ENCODE assay signal across 19 cellular contexts in genomic region chr12:92338671-92339070, GRCh38.
A peak's percentile ranks its signal among the peaks of the same experiment; 100 is the strongest.
DNase-seq lines count a peak whose midpoint lies in the region; ATAC-seq, FAIRE-seq and TF ChIP-seq lines count a peak whose summit lies in the region.
"Had no signal": no experiment of that assay in that cellular context is flagged by ENCODE, and none has a peak within 500 bp of the region (broad histone marks: within the 10 kb centered on the region; RNA-seq: fewer than 3 reads in every experiment).

No MANE protein-coding gene starts in this region.

- H2AK5ac ChIP-seq in H1 (ENCODE audit: low read depth, low read length) = no peak overlapping the region

- 95% methylated on average over 1 of the region's 1 CpG; no CpG with 5 or more reads in 1 of the 2 experiments for WGBS in H1 (ENCODE audit: extremely low coverage in 1 of 2, insufficient coverage in 1 of 2, insufficient read length in 1 of 2, insufficient replicate concordance in 2 of 2, low coverage in 1 of 2, low lambda C conversion rate in 2 of 2, missing lambda C conversion rate in 1 of 2), 2 experiments

- H4K20me1 ChIP-seq in H1 (replicated peaks in 1 of 2; ENCODE audit: control insufficient read depth in 1 of 2, insufficient read depth in 2 of 2, low read length in 2 of 2) = no peaks in the 10 kb centered on the region

- H3K27ac ChIP-seq in left ventricle myocardium inferior (replicated peaks) = peak overlapping the region; percentile 7
- H3K27ac ChIP-seq in H1 (ENCODE audit: low read depth, low read length) = no peak overlapping the region
- H3K27ac ChIP-seq: 22Rv1 had no signal

- H4K91ac ChIP-seq in H1 (replicated peaks; ENCODE audit: insufficient read length, low read length) = no peak overlapping the region

- H3K9me3 Mint-ChIP-seq in WTC11 = peaks cover 15% of the 10 kb centered on the region
- H3K9me3 Mint-ChIP-seq: HFFc6, IgD-negative memory B cell had no signal

- H3K27me3 ChIP-seq in left ventricle myocardium inferior (ENCODE audit: low read depth) (no peaks in the 10 kb centered on the region), H1 (replicated peaks in 1 of 4; ENCODE audit: control insufficient read depth in 3 of 4, extremely low read depth in 1 of 4, insufficient read depth in 3 of 4, low read length in 3 of 4) (no peaks in the 10 kb centered on the region)

- no peak for TF ChIP-seq RAD21 in H1 (IDR thresholded peaks at IDR 0.05 in 1 of 2, conservative IDR thresholded peaks at IDR 0.05 in 1 of 2; ENCODE audit: low read depth in 2 of 2, low read length in 2 of 2)

- H3K56ac ChIP-seq in H1 (replicated peaks; ENCODE audit: insufficient read length, low read depth, low read length) = no peak overlapping the region

- no peak for TF ChIP-seq POLR2A in H1 (IDR thresholded peaks at IDR 0.05; ENCODE audit: control extremely low read depth in 1 of 2, low read depth in 2 of 2, low read length in 2 of 2)

- CTCF ChIA-PET in H1 (lab: Charles Lee; ENCODE audit: partially characterized antibody) (no interaction called here), WTC11 (lab: Charles Lee) (no interaction called here)

- H3K36me3 ChIP-seq in left ventricle myocardium inferior = no peaks in the 10 kb centered on the region
- H3K36me3 ChIP-seq in H1 (ENCODE audit: control insufficient read depth in 2 of 4, insufficient read depth in 4 of 4, low read length in 3 of 4) = no peaks in the 10 kb centered on the region

- no peaks in the 10 kb centered on the region for H3K79me1 ChIP-seq in H1 (ENCODE audit: low read depth, low read length)

- no peak overlapping the region for H4K8ac ChIP-seq in H1 (ENCODE audit: extremely low read depth, insufficient read depth, low read length)

- no peak overlapping the region for H2BK120ac ChIP-seq in H1 (replicated peaks; ENCODE audit: low read depth, low read length)

- H2BK5ac ChIP-seq in H1 (ENCODE audit: low read depth, low read length) = no peak overlapping the region

- H3K9me3 ChIP-seq in left ventricle myocardium inferior (replicated peaks) (no peaks in the 10 kb centered on the region), H1 (ENCODE audit: insufficient read depth in 2 of 2, low read depth in 1 of 2, low read length in 1 of 2) (peaks cover 0 to 2% of the 10 kb centered on the region in 2 experiments; a peak in 1 of 4 replicates)
- H3K9me3 ChIP-seq: Caco-2 had no signal

- H3K4ac ChIP-seq in H1 (replicated peaks; ENCODE audit: insufficient read length, low read depth, low read length) = no peak overlapping the region

- H2BK15ac ChIP-seq in H1 (ENCODE audit: low read length) = no peak overlapping the region

- no peak overlapping the region for H3K18ac ChIP-seq in H1 (ENCODE audit: extremely low read depth, low read length)

- DNase-seq in left ventricle myocardium inferior (no peak), Right ventricle myocardium inferior (ENCODE audit: missing footprints) (no peak), H1 (ENCODE audit: low read depth in 1 of 2, low spot score in 2 of 2) (no peak), lung microvascular endothelial cell (ENCODE audit: low read depth in 2 of 2) (peak; percentile 12 to 79), NCI-H187 (lab: John Stamatoyannopoulos, UW) (no peak), WTC11 (ENCODE audit: low spot score) (no peak), HPDE6-E6E7 (ENCODE audit: extremely low spot score) (no peak)
- DNase-seq: Caco-2, HFFc6, MV-4-11, NCI-H1436 treated with DMSO at 0.1 percent for 48 hours, NCI-H2227 treated with DMSO at 0.1 percent for 48 hours, NCI-H526 treated with DMSO at 0.1 percent for 48 hours, OCI-M1, RPMI8226 had no signal

- no peak overlapping the region for H3K27ac Mint-ChIP-seq in WTC11
- H3K27ac Mint-ChIP-seq: CD14-positive monocyte, HFFc6 had no signal

- ATAC-seq in Right ventricle myocardium inferior = no peak
- ATAC-seq in HG03039 (IDR thresholded peaks at IDR 0.05; ENCODE audit: unreplicated experiment) = no peak
- no peak for ATAC-seq in WTC11

- TF ChIP-seq CTCF in left ventricle myocardium inferior (IDR thresholded peaks at IDR 0.05; ENCODE audit: borderline replicate concordance) (no peak), H1 (IDR thresholded peaks at IDR 0.05; ENCODE audit: control extremely low read depth in 1 of 3, insufficient read depth in 1 of 3, low read depth in 1 of 3, low read length in 3 of 3) (no peak), WTC11 (IDR thresholded peaks at IDR 0.05) (no peak)

- H4K5ac ChIP-seq in H1 (ENCODE audit: insufficient read length, low read depth, low read length) = no peak overlapping the region

- intact Hi-C loops in left ventricle myocardium inferior (cut with micrococcal nuclease) = no loop called here
- intact Hi-C loops in Right ventricle myocardium inferior (cut with DNase I) = no loop called here

- H3K4me2 ChIP-seq in H1 (ENCODE audit: insufficient read depth in 1 of 2, low read depth in 2 of 2, low read length in 2 of 2) = no peak overlapping the region

- peaks cover 5% of the 10 kb centered on the region for H3K4me1 Mint-ChIP-seq in WTC11

- H2BK12ac ChIP-seq in H1 (ENCODE audit: low read depth, low read length) = no peak overlapping the region

- H3K4me3 ChIP-seq in left ventricle myocardium inferior = no peak overlapping the region
- no peak overlapping the region for H3K4me3 ChIP-seq in H1 (ENCODE audit: extremely low read depth in 1 of 4, insufficient read depth in 2 of 4, low read depth in 3 of 4, low read length in 4 of 4)

- H3K4me3 Mint-ChIP-seq in WTC11 = no peak overlapping the region
- H3K4me3 Mint-ChIP-seq: CD14-positive monocyte, HFFc6, IgD-negative memory B cell had no signal

- no peak overlapping the region for H2AFZ ChIP-seq in H1 (ENCODE audit: low read length)

- H3K4me1 ChIP-seq in left ventricle myocardium inferior (peaks cover 23% of the 10 kb centered on the region), H1 (replicated peaks in 1 of 4; ENCODE audit: control insufficient read depth in 3 of 4, insufficient read depth in 4 of 4, low read length in 3 of 4) (no peaks in the 10 kb centered on the region)
- H3K4me1 ChIP-seq: Caco-2 had no signal

- no peak overlapping the region for H3K23ac ChIP-seq in H1 (ENCODE audit: insufficient read length)

- TF ChIP-seq EP300 in H1 (IDR thresholded peaks at IDR 0.05; ENCODE audit: borderline replicate concordance in 1 of 2, low read depth in 2 of 2, low read length in 2 of 2) = no peak

- FAIRE-seq in H1 (lab: Jason Lieb, UNC) = no peak

- no peaks in the 10 kb centered on the region for H3K23me2 ChIP-seq in H1 (ENCODE audit: low read depth, low read length)

- no peak overlapping the region for H3K14ac ChIP-seq in H1 (ENCODE audit: insufficient read length)

- H2BK20ac ChIP-seq in H1 (ENCODE audit: low read length) = no peak overlapping the region

- H3K9ac ChIP-seq in H1 (replicated peaks in 1 of 4; ENCODE audit: extremely low read depth in 1 of 4, low read depth in 3 of 4, low read length in 3 of 4) = no peak overlapping the region

- no peaks in the 10 kb centered on the region for H3K79me2 ChIP-seq in H1 (ENCODE audit: control insufficient read depth in 1 of 2, insufficient read depth in 2 of 2, low read length in 2 of 2)

- no peaks in the 10 kb centered on the region for H3K27me3 Mint-ChIP-seq in WTC11 (ENCODE audit: low read depth)
- H3K27me3 Mint-ChIP-seq: IgD-negative memory B cell had no signal

- no peaks in the 10 kb centered on the region for H3K36me3 Mint-ChIP-seq in WTC11
- H3K36me3 Mint-ChIP-seq: IgD-negative memory B cell had no signal

- POLR2A ChIA-PET in H1 (lab: Charles Lee; ENCODE audit: partially characterized antibody) = interaction anchor here (0.6 kb wide), 1 partner anchor 312 kb away, joined by 3 read pairs; no protein-coding TSS in a partner anchor
- POLR2A ChIA-PET in WTC11 (lab: Charles Lee) = no interaction called here

TF ChIP-seq in H1, 55 proteins besides CTCF, POLR2A, EP300 and RAD21:
- TF ChIP-seq JUND (IDR thresholded peaks at IDR 0.05; ENCODE audit: low read length) (no peak), TEAD4 (IDR thresholded peaks at IDR 0.05; ENCODE audit: low read depth, low read length) (0 out of 2 replicates have a peak, but pooled peaks have one; percentile 23)
TF ChIP-seq in H1: peak in this region for 1.

TF ChIP-seq in WTC11, 78 proteins besides CTCF, POLR2A, EP300 and RAD21 (continues in another document):
- TF ChIP-seq NFYB (CRISPR knock-in tag; conservative IDR thresholded peaks at IDR 0.05; ENCODE audit: low read depth) = no peak
- TF ChIP-seq, protein P1, sequence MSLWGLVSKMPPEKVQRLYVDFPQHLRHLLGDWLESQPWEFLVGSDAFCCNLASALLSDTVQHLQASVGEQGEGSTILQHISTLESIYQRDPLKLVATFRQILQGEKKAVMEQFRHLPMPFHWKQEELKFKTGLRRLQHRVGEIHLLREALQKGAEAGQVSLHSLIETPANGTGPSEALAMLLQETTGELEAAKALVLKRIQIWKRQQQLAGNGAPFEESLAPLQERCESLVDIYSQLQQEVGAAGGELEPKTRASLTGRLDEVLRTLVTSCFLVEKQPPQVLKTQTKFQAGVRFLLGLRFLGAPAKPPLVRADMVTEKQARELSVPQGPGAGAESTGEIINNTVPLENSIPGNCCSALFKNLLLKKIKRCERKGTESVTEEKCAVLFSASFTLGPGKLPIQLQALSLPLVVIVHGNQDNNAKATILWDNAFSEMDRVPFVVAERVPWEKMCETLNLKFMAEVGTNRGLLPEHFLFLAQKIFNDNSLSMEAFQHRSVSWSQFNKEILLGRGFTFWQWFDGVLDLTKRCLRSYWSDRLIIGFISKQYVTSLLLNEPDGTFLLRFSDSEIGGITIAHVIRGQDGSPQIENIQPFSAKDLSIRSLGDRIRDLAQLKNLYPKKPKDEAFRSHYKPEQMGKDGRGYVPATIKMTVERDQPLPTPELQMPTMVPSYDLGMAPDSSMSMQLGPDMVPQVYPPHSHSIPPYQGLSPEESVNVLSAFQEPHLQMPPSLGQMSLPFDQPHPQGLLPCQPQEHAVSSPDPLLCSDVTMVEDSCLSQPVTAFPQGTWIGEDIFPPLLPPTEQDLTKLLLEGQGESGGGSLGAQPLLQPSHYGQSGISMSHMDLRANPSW (CRISPR knock-in tag; conservative IDR thresholded peaks at IDR 0.05; ENCODE audit: low read depth) = no peak
- TF ChIP-seq ZNF425 (CRISPR knock-in tag; conservative IDR thresholded peaks at IDR 0.05) = no peak

Comparison
In these comparisons a context has a peak if more than half of its experiments do, and no peak if none do; other contexts are left out.
1. DNase-seq: peak in lung microvascular endothelial cell (2 of 2); none in left ventricle myocardium inferior (single experiment), Right ventricle myocardium inferior (single experiment), H1 (0 of 2), NCI-H187 (0 of 2), WTC11 (single experiment) and HPDE6-E6E7 (single experiment).